In the genomic region with DNA sequence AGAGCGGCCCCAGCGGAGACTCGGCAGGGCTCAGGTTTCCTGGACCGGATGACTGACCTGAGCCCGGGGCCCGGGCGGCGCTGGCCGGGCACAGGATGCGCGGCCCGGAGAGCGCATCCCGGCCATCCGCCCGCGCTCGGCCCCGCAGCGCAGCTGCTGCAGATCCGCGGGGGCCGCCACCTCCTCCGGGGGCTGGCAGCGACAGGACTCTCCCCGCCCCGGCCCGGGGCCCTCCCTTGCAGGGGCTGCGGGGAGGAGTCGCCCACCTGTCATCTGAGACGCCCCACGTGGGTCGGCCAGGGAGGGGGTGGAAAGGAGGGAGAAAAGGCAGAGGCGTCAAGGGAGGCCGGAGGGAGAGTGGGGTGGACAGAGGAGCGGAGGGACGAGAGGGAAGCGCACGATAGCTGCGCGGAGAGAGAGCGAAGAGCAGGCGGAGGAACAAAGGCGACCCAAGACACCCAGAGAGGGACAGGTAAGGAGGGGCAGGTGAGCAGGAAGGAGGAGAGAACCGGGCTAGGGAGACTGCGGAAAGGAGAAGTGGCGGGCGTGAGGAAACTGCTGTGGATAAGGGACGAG, we compare ENCODE assay signal across 8 cellular contexts. TPM values are rescaled to one million over a fixed set of nuclear protein-coding genes. Genes with fewer than 3 reads are reported as not detected.
DNase-seq lines count a peak whose midpoint lies in the region; ATAC-seq and TF ChIP-seq lines count a peak whose summit lies in the region.

No MANE protein-coding gene starts in this region.

- H3K79me1 ChIP-seq in neuronal stem cell (ENCODE audit: low read depth, low read length) = peaks cover 4% of the 10 kb centered on the region

- H3K4me3 ChIP-seq in neuronal stem cell (ENCODE audit: low read length in 2 of 2) (peak overlapping the region; percentile 74 to 91), testis (peak overlapping the region; percentile 94 to 98)

- H3K23ac ChIP-seq in neuronal stem cell (ENCODE audit: low read depth, low read length, poor library complexity) = peak overlapping the region; percentile 95

- H2BK12ac ChIP-seq in neuronal stem cell (ENCODE audit: low read length) = no peak overlapping the region

- H2BK5ac ChIP-seq in neuronal stem cell (ENCODE audit: low read length) = peak overlapping the region; percentile 98

- no peak overlapping the region for H2AK5ac ChIP-seq in neuronal stem cell (ENCODE audit: low read depth, low read length)

- H3K4me1 ChIP-seq in neuronal stem cell (ENCODE audit: control insufficient read depth in 2 of 2, insufficient read depth in 1 of 2, low read depth in 1 of 2, low read length in 2 of 2) (peaks cover 1 to 32% of the 10 kb centered on the region in 2 donors), testis (peaks cover 44% of the 10 kb centered on the region)

- H4K91ac ChIP-seq in neuronal stem cell (ENCODE audit: low read depth, low read length, poor library complexity) = no peak overlapping the region

- H2AFZ ChIP-seq in neuronal stem cell (ENCODE audit: low read length) = peak overlapping the region; percentile 88

- H3K18ac ChIP-seq in neuronal stem cell (ENCODE audit: low read length) = peak overlapping the region; percentile 95

- no peak for TF ChIP-seq POLR2A in testis (IDR thresholded peaks at IDR 0.05)

- H3K9ac ChIP-seq in neuronal stem cell (ENCODE audit: low read depth, low read length, poor library complexity) = peak overlapping the region; percentile 80

- H3K14ac ChIP-seq in neuronal stem cell (ENCODE audit: low read length) = no peak overlapping the region

- peak; percentile 40 for DNase-seq in DMS114 treated with DMSO at 0.1 percent for 48 hours (lab: John Stamatoyannopoulos, UW; ENCODE audit: unreplicated experiment)
- peak; percentile 51 for DNase-seq in HPDE6-E6E7 (ENCODE audit: extremely low spot score)
- DNase-seq in OCI-M1 (lab: John Stamatoyannopoulos, UW) = peak; percentile 82
- DNase-seq in activated naive CD4-positive, alpha-beta T cell (lab: John Stamatoyannopoulos, UW) = peak in 3 of 4 experiments; percentile 32 to 49 (median 39)
- peak; percentile 42 for DNase-seq in foreskin melanocyte
- peak; percentile 85 for DNase-seq in neuronal stem cell (ENCODE audit: low spot score)
- DNase-seq in testis = peak; percentile 89

- intact Hi-C loops in testis (cut with DNase I; ENCODE audit: low total_unique reads) = no loop called here

- H3K4me2 ChIP-seq in neuronal stem cell (ENCODE audit: insufficient read depth, low read length, poor library complexity, severe bottlenecking) = peak overlapping the region; percentile 84

- H3K36me3 ChIP-seq in neuronal stem cell (replicated peaks in 1 of 2; ENCODE audit: control insufficient read depth in 2 of 2, insufficient read depth in 2 of 2, low read length in 2 of 2) (peaks cover 3 to 22% of the 10 kb centered on the region in 2 donors), testis (ENCODE audit: low read depth, missing control alignments) (no peaks in the 10 kb centered on the region)

- no CpG with 5 or more reads among the region's 49 CpGs for WGBS in neuronal stem cell (ENCODE audit: extremely low coverage in 2 of 2, insufficient read length in 2 of 2, insufficient replicate concordance in 1 of 2), 2 donors
- WGBS in testis, 2 donors = 0 to 1% methylated on average over 17 to 49 of the region's 49 CpGs

- no peak overlapping the region for H4K8ac ChIP-seq in neuronal stem cell (ENCODE audit: low read depth, low read length)

- H3K9me3 ChIP-seq in neuronal stem cell (replicated peaks in 1 of 2; ENCODE audit: control insufficient read depth in 2 of 2, insufficient read depth in 1 of 2, low read depth in 1 of 2, low read length in 2 of 2) (peaks cover 0 to 3% of the 10 kb centered on the region in 2 donors), testis (no peaks in the 10 kb centered on the region)

- H3K4ac ChIP-seq in neuronal stem cell (ENCODE audit: low read length) = no peak overlapping the region

- H2BK120ac ChIP-seq in neuronal stem cell (ENCODE audit: low read depth, low read length) = no peak overlapping the region

- peak; percentile 48 for ATAC-seq in GM19467 (IDR thresholded peaks at IDR 0.05; ENCODE audit: unreplicated experiment)

- H3K27me3 ChIP-seq in neuronal stem cell (ENCODE audit: control insufficient read depth in 3 of 3, insufficient read depth in 3 of 3, low read depth in 1 of 3, low read length in 3 of 3) (no peaks in the 10 kb centered on the region), testis (no peaks in the 10 kb centered on the region)

- TF ChIP-seq CTCF in testis (IDR thresholded peaks at IDR 0.05) = no peak

- peak overlapping the region; percentile 95 for H3K27ac ChIP-seq in neuronal stem cell (replicated peaks; ENCODE audit: low read length)
- peak overlapping the region; percentile 98 to 99 for H3K27ac ChIP-seq in testis

- H2BK15ac ChIP-seq in neuronal stem cell (ENCODE audit: low read length) = no peak overlapping the region

RNA-seq across cellular contexts. Expression of gene PRKAR1A, which starts 0.5 kb away (rescaled TPM):
- 90.5 TPM for polyA plus RNA-seq in neuronal stem cell (2013, experiment 1 of 2)
- polyA plus RNA-seq in neuronal stem cell (2013, experiment 2 of 2) = 93.4 TPM
- total RNA-seq in testis = 100 to 1,000 TPM; 279 to 319 TPM
- polyA plus RNA-seq in testis (ENCODE audit: insufficient read depth, low read depth, low replicate concordance) = 375 TPM

RNA-seq across cellular contexts. Expression of gene WIPI1, which starts 54.5 kb away (rescaled TPM):
- 16.5 TPM for polyA plus RNA-seq in neuronal stem cell (2013, experiment 1 of 2)
- polyA plus RNA-seq in neuronal stem cell (2013, experiment 2 of 2) = 15.9 TPM
- 10 to 100 TPM; 26.8 to 38.3 TPM for total RNA-seq in testis
- 25.4 TPM for polyA plus RNA-seq in testis (ENCODE audit: insufficient read depth, low read depth, low replicate concordance)

Comparison
In these comparisons a context has a peak if more than half of its experiments do, and no peak if none do; other contexts are left out.
1. Peak in every context shown above with its lines: DNase-seq, ATAC-seq, H3K4me3 ChIP-seq and H3K27ac ChIP-seq.
2. DNase-seq: peak in every context shown above with its lines; median percentile 89 in testis; 85 in neuronal stem cell; 82 in OCI-M1; 51 in HPDE6-E6E7; 42 in foreskin melanocyte; 40 in DMS114 treated with DMSO at 0.1 percent for 48 hours; 39 in activated naive CD4-positive, alpha-beta T cell.